ENCODE assay signal across 8 cellular contexts in the genomic region with DNA sequence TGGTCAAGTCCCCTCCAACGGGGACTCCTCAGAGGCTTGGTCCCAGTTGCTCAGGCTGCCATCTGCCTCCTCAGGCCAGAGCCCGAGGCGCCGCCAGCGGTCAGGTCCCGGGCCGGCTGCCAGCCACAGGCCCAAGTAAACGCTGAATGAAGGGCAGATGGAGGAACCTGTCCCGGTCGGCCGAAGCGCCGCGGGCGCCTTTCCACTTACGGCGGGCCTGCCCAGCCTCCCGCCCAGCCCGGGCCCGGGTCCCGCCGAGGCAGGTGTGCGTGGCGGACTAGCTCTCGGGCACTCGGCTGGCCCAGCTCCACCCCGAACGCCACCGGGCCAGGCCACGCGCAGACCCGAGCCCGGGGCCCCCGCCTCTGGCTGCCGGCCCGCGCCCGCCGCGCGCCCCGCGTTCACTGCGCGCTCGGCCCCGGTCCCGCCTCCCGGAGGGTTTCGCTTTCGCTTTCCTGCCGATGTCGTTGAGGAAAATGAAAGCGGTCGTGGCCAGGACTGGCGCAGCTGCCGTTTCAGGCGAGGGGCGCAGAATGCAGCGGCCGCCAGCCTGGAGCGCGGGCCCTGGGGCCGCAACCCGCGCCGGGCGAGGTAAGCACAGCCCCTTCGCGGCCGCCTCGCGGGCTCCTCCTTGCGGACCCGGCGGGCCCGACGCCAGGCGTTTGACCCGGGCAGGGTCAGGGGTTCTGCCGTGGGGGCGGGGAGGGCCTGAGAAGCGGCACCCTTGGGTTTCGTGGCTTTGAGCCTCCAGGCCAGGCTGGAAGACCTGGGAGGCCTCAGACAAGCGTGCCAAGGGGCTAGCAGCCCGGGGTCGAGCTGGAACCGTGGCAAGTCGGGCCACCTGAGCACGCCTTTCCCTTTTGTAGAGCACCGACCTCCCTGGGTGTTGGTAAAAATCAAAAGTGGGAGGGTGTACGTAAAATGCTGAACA. TPM values are rescaled to one million over a fixed set of nuclear protein-coding genes. Genes with fewer than 3 reads are reported as not detected.
DNase-seq lines count a peak whose midpoint lies in the region; ATAC-seq and TF ChIP-seq lines count a peak whose summit lies in the region.

No MANE protein-coding gene starts in this region.

- H3K27me3 Mint-ChIP-seq in activated CD4-positive, alpha-beta T cell treated with anti-CD3 and anti-CD28 coated beads, Interleukin-2, amount 10 ng/mL, durations not matched to agents 7 days and 5 days, result no peaks in the 10 kb centered on the region

- DNase-seq in AG20443 (ENCODE audit: low spot score), result peak; percentile 86
- peak; percentile 20 for DNase-seq in NCI-H345 treated with DMSO at 0.1 percent for 48 hours (lab: John Stamatoyannopoulos, UW; ENCODE audit: unreplicated experiment)
- peak; percentile 92 for DNase-seq in activated CD4-positive, alpha-beta T cell treated with anti-CD3 and anti-CD28 coated beads, Interleukin-2, amount 10 ng/mL, durations not matched to agents 7 days and 5 days
- peak; percentile 53 for DNase-seq in dedifferentiated amniotic fluid mesenchymal stem cell (ENCODE audit: extremely low spot score)
- DNase-seq in right lobe of liver, result peak; percentile 87 to 91 (median 91)
- DNase-seq in stimulated activated CD4-positive, alpha-beta T cell treated with anti-CD3 and anti-CD28 coated beads, TNF-alpha, amount 100 ng/mL, for 1 hour (ENCODE audit: low read depth in 3 of 3, low spot score in 1 of 3), result peak; percentile 22 to 80 (median 66)

- POLR2A ChIA-PET in activated CD4-positive, alpha-beta T cell treated with anti-CD3 and anti-CD28 coated beads, Interleukin-2, amount 10 ng/mL, durations not matched to agents 7 days and 5 days (lab: Charles Lee), result interaction anchor here (0.6 to 2.7 kb wide), 6 partner anchors 16 to 86 kb away, joined by 3 to 17 read pairs (median 4); partner anchors contain the start of gene IRF1

- CTCF ChIA-PET in activated CD4-positive, alpha-beta T cell treated with anti-CD3 and anti-CD28 coated beads, Interleukin-2, amount 10 ng/mL, durations not matched to agents 7 days and 5 days (lab: Charles Lee), result interaction anchor here (0.8 to 3.4 kb wide), 24 partner anchors 10 to 93 kb away, joined by 3 to 22 read pairs (median 4); no protein-coding TSS in a partner anchor

- H3K9me3 Mint-ChIP-seq in activated CD4-positive, alpha-beta T cell treated with anti-CD3 and anti-CD28 coated beads, Interleukin-2, amount 10 ng/mL, durations not matched to agents 7 days and 5 days, result peaks cover 11% of the 10 kb centered on the region

- peak; percentile 41 to 69 (median 51) for TF ChIP-seq CTCF in right lobe of liver (IDR thresholded peaks at IDR 0.05)

- peaks cover 0 to 69% (median 28%) of the 10 kb centered on the region in 4 donors for H3K4me1 ChIP-seq in right lobe of liver

- H3K4me1 Mint-ChIP-seq in activated CD4-positive, alpha-beta T cell treated with anti-CD3 and anti-CD28 coated beads, Interleukin-2, amount 10 ng/mL, durations not matched to agents 7 days and 5 days, result peaks cover 67% of the 10 kb centered on the region

- H3K27ac ChIP-seq in right lobe of liver, result peak overlapping the region; percentile 98 to 99 (median 98)

- 0% methylated on average over 13 of the region's 92 CpGs for WGBS in right lobe of liver (ENCODE audit: insufficient coverage, low coverage, low lambda C conversion rate, missing lambda C conversion rate)

- peaks cover 50% of the 10 kb centered on the region for H3K36me3 Mint-ChIP-seq in activated CD4-positive, alpha-beta T cell treated with anti-CD3 and anti-CD28 coated beads, Interleukin-2, amount 10 ng/mL, durations not matched to agents 7 days and 5 days (ENCODE audit: low read depth)

- no peaks in the 10 kb centered on the region for H3K9me3 ChIP-seq in right lobe of liver

- H3K36me3 ChIP-seq in right lobe of liver, result no peaks in the 10 kb centered on the region

- H3K27me3 ChIP-seq in right lobe of liver, result no peaks in the 10 kb centered on the region

- intact Hi-C loops in right lobe of liver (cut with DNase I), result loop anchor here in 1 of 2 donors (10.0 kb wide), 1 partner anchor 54 kb away; no protein-coding TSS in a partner anchor

- H3K4me3 Mint-ChIP-seq in activated CD4-positive, alpha-beta T cell treated with anti-CD3 and anti-CD28 coated beads, Interleukin-2, amount 10 ng/mL, durations not matched to agents 7 days and 5 days, result peak overlapping the region; percentile 98

- ATAC-seq in GM18868 (IDR thresholded peaks at IDR 0.05; ENCODE audit: unreplicated experiment) (peak; percentile 62), HG03095 (IDR thresholded peaks at IDR 0.05; ENCODE audit: unreplicated experiment) (peak; percentile 64), right lobe of liver (peak; percentile 59 to 79 (median 75))

- H3K27ac Mint-ChIP-seq in activated CD4-positive, alpha-beta T cell treated with anti-CD3 and anti-CD28 coated beads, Interleukin-2, amount 10 ng/mL, durations not matched to agents 7 days and 5 days, result peak overlapping the region; percentile 99

- TF ChIP-seq POLR2A in right lobe of liver (IDR thresholded peaks at IDR 0.05), result peak; percentile 90

- H3K4me3 ChIP-seq in right lobe of liver, result peak overlapping the region; percentile 65 to 77 (median 68)

RNA-seq across cellular contexts. Expression of gene SLC22A5, which starts 41.2 kb away (rescaled TPM):
- total RNA-seq in activated CD4-positive, alpha-beta T cell treated with anti-CD3 and anti-CD28 coated beads, Interleukin-2, amount 10 ng/mL, durations not matched to agents 7 days and 5 days, result 1 to 10 TPM; 3.2 to 3.6 TPM
- 10 to 100 TPM in 1 of 6 experiments, 1 to 10 TPM in 5; 4.7 to 11.1 (median 6.5) TPM for total RNA-seq in right lobe of liver

Comparison
In these comparisons a context has a peak if more than half of its experiments do, and no peak if none do; other contexts are left out.
1. Peak in every context shown above with its lines: DNase-seq, ATAC-seq, H3K4me3 ChIP-seq and H3K27ac ChIP-seq.
2. DNase-seq: peak in every context shown above with its lines; median percentile 92 in activated CD4-positive, alpha-beta T cell treated with anti-CD3 and anti-CD28 coated beads, Interleukin-2, amount 10 ng/mL, durations not matched to agents 7 days and 5 days; 91 in right lobe of liver; 86 in AG20443; 66 in stimulated activated CD4-positive, alpha-beta T cell treated with anti-CD3 and anti-CD28 coated beads, TNF-alpha, amount 100 ng/mL, for 1 hour; 53 in dedifferentiated amniotic fluid mesenchymal stem cell; 20 in NCI-H345 treated with DMSO at 0.1 percent for 48 hours.